In genomic region chr20:1426231-1426849, GRCh38 we compare ENCODE assay signal across 17 cellular contexts. TPM values are rescaled to one million over a fixed set of nuclear protein-coding genes. Genes with fewer than 3 reads are reported as not detected.
DNase-seq lines count a peak whose midpoint lies in the region; ATAC-seq and TF ChIP-seq lines count a peak whose summit lies in the region.
"Had no signal": no experiment of that assay in that cellular context is flagged by ENCODE, and none has a peak within 500 bp of the region (broad histone marks: within the 10 kb centered on the region; RNA-seq: fewer than 3 reads in every experiment).

No MANE protein-coding gene starts in this region.

- H2AFZ ChIP-seq in GM23338 = no peak overlapping the region

- peak overlapping the region; percentile 7; the same call in 1 of the 2 replicates for H3K9ac ChIP-seq in iPS-20b (ENCODE audit: low read depth, low read length)

- H3K4me3 Mint-ChIP-seq in GM23338 = no peak overlapping the region
- H3K4me3 Mint-ChIP-seq: CD4-positive, CD25-positive, alpha-beta regulatory T cell had no signal

- H3K4me3 ChIP-seq in GM23338 = no peak overlapping the region
- no peak overlapping the region for H3K4me3 ChIP-seq in iPS-20b (ENCODE audit: low read length)
- H3K4me3 ChIP-seq: K562 had no signal

- H3K36me3 ChIP-seq in GM23338 (ENCODE audit: insufficient read depth) = no peaks in the 10 kb centered on the region
- no peaks in the 10 kb centered on the region for H3K36me3 ChIP-seq in iPS-20b (ENCODE audit: insufficient read depth, low read depth, low read length)
- H3K36me3 ChIP-seq: BE2C had no signal

- H3F3A ChIP-seq in GM23338 (replicated peaks; ENCODE audit: low read depth) = peaks cover 3% of the 10 kb centered on the region; the same call in 1 of the 2 replicates

- H3K79me2 ChIP-seq in GM23338 (replicated peaks; ENCODE audit: insufficient read depth) = no peaks in the 10 kb centered on the region

- no peaks in the 10 kb centered on the region for H3K9me3 ChIP-seq in iPS-20b (ENCODE audit: insufficient read depth, low read depth, low read length)
- H3K9me3 ChIP-seq: BE2C, Caco-2 had no signal

- peaks cover 12% of the 10 kb centered on the region; the same call in 2 of the 3 replicates for H3K9me3 Mint-ChIP-seq in GM23338

- H3K36me3 Mint-ChIP-seq in GM23338 (ENCODE audit: low read depth) = no peaks in the 10 kb centered on the region; the same call in 2 of the 3 replicates

- H4K20me1 ChIP-seq in GM23338 (replicated peaks; ENCODE audit: insufficient read depth) = no peaks in the 10 kb centered on the region

- DNase-seq in NCI-H2171 treated with DMSO at 0.1 percent for 48 hours (lab: John Stamatoyannopoulos, UW) (peak; percentile 25), NCI-H2171 (lab: John Stamatoyannopoulos, UW) (no peak), GM23338 (ENCODE audit: low spot score) (no peak), NCI-H345 treated with DMSO at 0.1 percent for 48 hours (lab: John Stamatoyannopoulos, UW; ENCODE audit: unreplicated experiment) (peak; percentile 64), GM03348 (ENCODE audit: low spot score) (no peak)
- DNase-seq: BE2C, Caco-2, NCI-H1105 treated with DMSO at 0.1 percent for 48 hours, NCI-H2029 treated with DMSO at 0.1 percent for 48 hours, PC-3, SIG-M5 had no signal

- H3K9me2 ChIP-seq in GM23338 (ENCODE audit: insufficient read depth) = peaks cover 4% of the 10 kb centered on the region; the same call in 1 of the 2 replicates

- no peak for ATAC-seq in GM23338
- ATAC-seq in GM18498 (IDR thresholded peaks at IDR 0.05; ENCODE audit: unreplicated experiment) = no peak
- no peak for ATAC-seq in HG02981 (IDR thresholded peaks at IDR 0.05; ENCODE audit: unreplicated experiment)
- ATAC-seq: K562 had no signal

- no peak overlapping the region; the same call in 1 of the 2 replicates for H3K4me2 ChIP-seq in GM23338

- peaks cover 43% of the 10 kb centered on the region for H3K4me1 Mint-ChIP-seq in GM23338

- H3K27ac ChIP-seq in GM23338 (ENCODE audit: low read depth) (peak overlapping the region; percentile 92), iPS-20b (ENCODE audit: low read length) (no peak overlapping the region)
- H3K27ac ChIP-seq: RWPE1 had no signal

- no peak for TF ChIP-seq CTCF in GM23338 (conservative IDR thresholded peaks at IDR 0.05; ENCODE audit: low read depth in 2 of 2)

- H3K27ac Mint-ChIP-seq in GM23338 = 0 out of 2 replicates have a peak overlapping the region, but pooled peaks have one; percentile 28

- peaks cover 5% of the 10 kb centered on the region for H3K27me3 Mint-ChIP-seq in GM23338 (ENCODE audit: insufficient read depth, low read depth, poor library complexity)

- no peaks in the 10 kb centered on the region for H3K27me3 ChIP-seq in GM23338 (ENCODE audit: insufficient read depth)
- no peaks in the 10 kb centered on the region for H3K27me3 ChIP-seq in iPS-20b (ENCODE audit: insufficient read depth, low read length)
- H3K27me3 ChIP-seq: BE2C had no signal

- H3K4me1 ChIP-seq in GM23338 (ENCODE audit: insufficient read depth) (peaks cover 21% of the 10 kb centered on the region), iPS-20b (ENCODE audit: insufficient read depth, low read length) (peaks cover 28% of the 10 kb centered on the region; the same call in 1 of the 2 replicates)
- H3K4me1 ChIP-seq: BE2C, Caco-2 had no signal

TF ChIP-seq in GM23338, 12 proteins besides CTCF, POLR2A, EP300 and RAD21 (continues in another document):
- TF ChIP-seq ZNF114 (CRISPR knock-in tag; IDR thresholded peaks at IDR 0.05) (no peak), ZNF331 (CRISPR knock-in tag; IDR thresholded peaks at IDR 0.05; ENCODE audit: low read depth) (no peak), EZH2 (IDR thresholded peaks at IDR 0.05; ENCODE audit: low read depth, unreplicated experiment) (no peak), NANOG (IDR thresholded peaks at IDR 0.05; ENCODE audit: borderline replicate concordance) (no peak), CREB1 (CRISPR knock-in tag; IDR thresholded peaks at IDR 0.05; ENCODE audit: low read depth) (no peak), REST (IDR thresholded peaks at IDR 0.05; ENCODE audit: unreplicated experiment) (no peak), JUNB (IDR thresholded peaks at IDR 0.05; ENCODE audit: unreplicated experiment) (no peak), EZH2phosphoT487 (IDR thresholded peaks at IDR 0.05; ENCODE audit: unreplicated experiment) (no peak), STAT1 (IDR thresholded peaks at IDR 0.05; ENCODE audit: unreplicated experiment) (no peak), POLR2AphosphoS5 (IDR thresholded peaks at IDR 0.05; ENCODE audit: low read depth) (no peak), ETS1 (IDR thresholded peaks at IDR 0.05) (no peak)

RNA-seq across cellular contexts. Expression of gene FKBP1A, which starts 33.5 kb away (rescaled TPM):
- 159 and 171 TPM in 2 replicates for total RNA-seq in GM23338 (2014; rRNA removed; shearing (Covaris generic))
- 324 and 350 TPM in 2 replicates for polyA plus RNA-seq in GM23338 (2016; fragmentation: Nextera tagmentation; extraction: Ambion mirVana)

RNA-seq across cellular contexts. Expression of gene NSFL1C, which starts 40.3 kb away (rescaled TPM):
- total RNA-seq in GM23338 (2014; rRNA removed; shearing (Covaris generic)) = 48.9 and 52.6 TPM in 2 replicates
- 84.9 and 92.2 TPM in 2 replicates for polyA plus RNA-seq in GM23338 (2016; fragmentation: Nextera tagmentation; extraction: Ambion mirVana)

Comparison
In these comparisons a context has a peak if more than half of its experiments do, and no peak if none do; other contexts are left out.
1. DNase-seq: peak in NCI-H2171 treated with DMSO at 0.1 percent for 48 hours (single experiment) and NCI-H345 treated with DMSO at 0.1 percent for 48 hours (single experiment); none in NCI-H2171 (single experiment), GM23338 (single experiment) and GM03348 (single experiment).